8 cellular contexts compared by ENCODE assay signal in the genomic region with DNA sequence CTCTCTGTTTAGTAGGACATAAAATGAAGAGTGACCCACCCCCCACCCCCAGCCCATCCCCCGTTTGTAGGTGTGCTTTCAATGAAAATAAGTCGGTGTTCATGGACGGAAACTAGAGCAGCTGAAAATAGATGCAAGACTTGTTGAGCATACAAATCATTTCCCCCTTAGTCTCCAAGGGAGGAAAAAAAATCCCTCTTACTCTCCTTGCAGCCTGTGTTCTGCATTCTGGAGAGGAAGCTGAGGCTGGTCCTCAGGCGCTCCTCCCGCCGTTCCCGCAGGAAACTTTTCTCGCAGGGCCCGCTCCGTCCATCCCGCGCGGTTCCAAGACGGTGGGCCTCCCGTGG.
DNase-seq lines count a peak whose midpoint lies in the region; ATAC-seq and TF ChIP-seq lines count a peak whose summit lies in the region.

No MANE protein-coding gene starts in this region.

- H3K4me1 ChIP-seq in HUES64 (ENCODE audit: insufficient read depth, low read length), result peaks cover 8% of the 10 kb centered on the region
- H3K4me1 ChIP-seq in endodermal cell (ENCODE audit: control insufficient read depth, insufficient read depth, low read length), result no peaks in the 10 kb centered on the region

- peaks cover 1% of the 10 kb centered on the region for H3K4me1 Mint-ChIP-seq in endodermal cell
- peaks cover 11% of the 10 kb centered on the region for H3K4me1 Mint-ChIP-seq in activated naive CD4-positive, alpha-beta T cell treated with anti-CD3 and anti-CD28 coated beads, Interleukin-2, amount 10 ng/mL, durations not matched to agents 7 days and 5 days

- H3K27ac Mint-ChIP-seq in endodermal cell, result no peak overlapping the region
- H3K27ac Mint-ChIP-seq in activated naive CD4-positive, alpha-beta T cell treated with anti-CD3 and anti-CD28 coated beads, Interleukin-2, amount 10 ng/mL, durations not matched to agents 7 days and 5 days, result no peak overlapping the region

- H3K27me3 Mint-ChIP-seq in endodermal cell (ENCODE audit: insufficient read depth), result peaks cover 61% of the 10 kb centered on the region
- H3K27me3 Mint-ChIP-seq in activated naive CD4-positive, alpha-beta T cell treated with anti-CD3 and anti-CD28 coated beads, Interleukin-2, amount 10 ng/mL, durations not matched to agents 7 days and 5 days, result peaks cover 38% of the 10 kb centered on the region

- no peak for DNase-seq in AG09309 (ENCODE audit: low read depth)
- DNase-seq in endodermal cell, result no peak
- no peak for DNase-seq in MV-4-11 (lab: John Stamatoyannopoulos, UW)
- no peak for DNase-seq in NCI-H345 treated with DMSO at 0.1 percent for 48 hours (lab: John Stamatoyannopoulos, UW; ENCODE audit: unreplicated experiment)
- no peak for DNase-seq in activated naive CD4-positive, alpha-beta T cell treated with anti-CD3 and anti-CD28 coated beads, Interleukin-2, amount 10 ng/mL, durations not matched to agents 7 days and 5 days

- H3K9me2 ChIP-seq in neural cell (ENCODE audit: insufficient read depth, low read length), result no peaks in the 10 kb centered on the region

- CTCF ChIA-PET in activated naive CD4-positive, alpha-beta T cell treated with anti-CD3 and anti-CD28 coated beads, Interleukin-2, amount 10 ng/mL, durations not matched to agents 7 days and 5 days (lab: Charles Lee), result interaction anchor here (0.8 to 1.1 kb wide), 3 partner anchors 10 to 275 kb away, joined by 3 to 5 read pairs (median 3); no protein-coding TSS in a partner anchor

- WGBS in HUES64, result under 1% methylated on average over 12 of the region's 15 CpGs
- WGBS in endodermal cell (ENCODE audit: insufficient coverage in 1 of 2, insufficient read length in 1 of 2), 2 experiments, result 3% methylated on average over 13 of the region's 15 CpGs; no CpG with 5 or more reads in 1 of the 2 experiments

- peak overlapping the region; percentile 63 for H3K4me3 Mint-ChIP-seq in endodermal cell
- no peak overlapping the region for H3K4me3 Mint-ChIP-seq in activated naive CD4-positive, alpha-beta T cell treated with anti-CD3 and anti-CD28 coated beads, Interleukin-2, amount 10 ng/mL, durations not matched to agents 7 days and 5 days

- H3F3A ChIP-seq in neural cell (ENCODE audit: insufficient read depth, low read length, poor library complexity, severe bottlenecking), result no peaks in the 10 kb centered on the region

- ATAC-seq in HG03378 (IDR thresholded peaks at IDR 0.05; ENCODE audit: unreplicated experiment), result no peak

- H3K4me3 ChIP-seq in AG09309 (ENCODE audit: control insufficient read depth, low read depth, low read length) (peak overlapping the region; percentile 63), HUES64 (ENCODE audit: low read length) (peak overlapping the region; percentile 83), endodermal cell (ENCODE audit: low read length) (peak overlapping the region; percentile 83), neural cell (ENCODE audit: low read length) (peak overlapping the region; percentile 77)

- H3K36me3 ChIP-seq in HUES64 (ENCODE audit: insufficient read depth, low read length) (no peaks in the 10 kb centered on the region), endodermal cell (ENCODE audit: control insufficient read depth, insufficient read depth, low read length) (no peaks in the 10 kb centered on the region), neural cell (ENCODE audit: insufficient read depth, low read length) (no peaks in the 10 kb centered on the region)

- no peaks in the 10 kb centered on the region for H3K36me3 Mint-ChIP-seq in endodermal cell (ENCODE audit: low read depth)
- peaks cover 3% of the 10 kb centered on the region for H3K36me3 Mint-ChIP-seq in activated naive CD4-positive, alpha-beta T cell treated with anti-CD3 and anti-CD28 coated beads, Interleukin-2, amount 10 ng/mL, durations not matched to agents 7 days and 5 days

- no peak for TF ChIP-seq RAD21 in neural cell (conservative IDR thresholded peaks at IDR 0.05)

- H2AFZ ChIP-seq in neural cell (ENCODE audit: low read depth, low read length), result peak overlapping the region; percentile 58

- peak overlapping the region; percentile 38 for H3K9ac ChIP-seq in HUES64 (ENCODE audit: low read depth, low read length)
- no peak overlapping the region for H3K9ac ChIP-seq in endodermal cell (ENCODE audit: extremely low read depth, low read length, poor library complexity, severe bottlenecking)
- H3K9ac ChIP-seq in neural cell (ENCODE audit: low read length), result peak overlapping the region; percentile 78

- peaks cover 42% of the 10 kb centered on the region for H3K27me3 ChIP-seq in HUES64 (ENCODE audit: insufficient read depth, low read length)
- peaks cover 71% of the 10 kb centered on the region for H3K27me3 ChIP-seq in endodermal cell (ENCODE audit: control insufficient read depth, insufficient read depth, low read length, poor library complexity, severe bottlenecking)
- no peaks in the 10 kb centered on the region for H3K27me3 ChIP-seq in neural cell (ENCODE audit: insufficient read depth, low read depth, low read length)

- peaks cover 46% of the 10 kb centered on the region for H3K79me2 ChIP-seq in neural cell (replicated peaks; ENCODE audit: insufficient read depth, low read length)

- no peaks in the 10 kb centered on the region for H3K9me3 Mint-ChIP-seq in endodermal cell
- H3K9me3 Mint-ChIP-seq in activated naive CD4-positive, alpha-beta T cell treated with anti-CD3 and anti-CD28 coated beads, Interleukin-2, amount 10 ng/mL, durations not matched to agents 7 days and 5 days, result no peaks in the 10 kb centered on the region

- no peak for TF ChIP-seq EP300 in neural cell (conservative IDR thresholded peaks at IDR 0.05; ENCODE audit: poor library complexity, severe bottlenecking)

- TF ChIP-seq CTCF in AG09309 (IDR thresholded peaks at IDR 0.05; ENCODE audit: control insufficient read depth, insufficient read depth, low read depth, low read length, missing control alignments), result no peak
- TF ChIP-seq CTCF in endodermal cell (conservative IDR thresholded peaks at IDR 0.05), result no peak
- TF ChIP-seq CTCF in neural cell (IDR thresholded peaks at IDR 0.05; ENCODE audit: poor library complexity, severe bottlenecking), result no peak

- H3K27ac ChIP-seq in HUES64 (ENCODE audit: low read depth, low read length) (no peak overlapping the region), endodermal cell (ENCODE audit: low read depth, low read length) (no peak overlapping the region), neural cell (ENCODE audit: low read length) (peak overlapping the region; percentile 83)

- no peaks in the 10 kb centered on the region for H4K20me1 ChIP-seq in neural cell (ENCODE audit: insufficient read depth)

- H3K4me2 ChIP-seq in neural cell (ENCODE audit: low read length), result peak overlapping the region; percentile 49

- H3K9me3 ChIP-seq in HUES64 (ENCODE audit: insufficient read depth, low read depth, low read length) (no peaks in the 10 kb centered on the region), endodermal cell (ENCODE audit: control insufficient read depth, low read length) (no peaks in the 10 kb centered on the region), neural cell (ENCODE audit: low read length) (no peaks in the 10 kb centered on the region)

TF ChIP-seq in neural cell, 6 proteins besides CTCF, POLR2A, EP300 and RAD21:
- TF ChIP-seq EZH2 (IDR thresholded peaks at IDR 0.05; ENCODE audit: borderline replicate concordance, insufficient read depth, low read length, poor library complexity, severe bottlenecking) (no peak), POLR2AphosphoS5 (IDR thresholded peaks at IDR 0.05) (no peak), TAF1 (IDR thresholded peaks at IDR 0.05; ENCODE audit: low read depth) (no peak), SMC3 (conservative IDR thresholded peaks at IDR 0.05; ENCODE audit: poor library complexity) (no peak), MXI1 (conservative IDR thresholded peaks at IDR 0.05; ENCODE audit: poor library complexity, severe bottlenecking) (no peak)
- TF ChIP-seq, protein P1, sequence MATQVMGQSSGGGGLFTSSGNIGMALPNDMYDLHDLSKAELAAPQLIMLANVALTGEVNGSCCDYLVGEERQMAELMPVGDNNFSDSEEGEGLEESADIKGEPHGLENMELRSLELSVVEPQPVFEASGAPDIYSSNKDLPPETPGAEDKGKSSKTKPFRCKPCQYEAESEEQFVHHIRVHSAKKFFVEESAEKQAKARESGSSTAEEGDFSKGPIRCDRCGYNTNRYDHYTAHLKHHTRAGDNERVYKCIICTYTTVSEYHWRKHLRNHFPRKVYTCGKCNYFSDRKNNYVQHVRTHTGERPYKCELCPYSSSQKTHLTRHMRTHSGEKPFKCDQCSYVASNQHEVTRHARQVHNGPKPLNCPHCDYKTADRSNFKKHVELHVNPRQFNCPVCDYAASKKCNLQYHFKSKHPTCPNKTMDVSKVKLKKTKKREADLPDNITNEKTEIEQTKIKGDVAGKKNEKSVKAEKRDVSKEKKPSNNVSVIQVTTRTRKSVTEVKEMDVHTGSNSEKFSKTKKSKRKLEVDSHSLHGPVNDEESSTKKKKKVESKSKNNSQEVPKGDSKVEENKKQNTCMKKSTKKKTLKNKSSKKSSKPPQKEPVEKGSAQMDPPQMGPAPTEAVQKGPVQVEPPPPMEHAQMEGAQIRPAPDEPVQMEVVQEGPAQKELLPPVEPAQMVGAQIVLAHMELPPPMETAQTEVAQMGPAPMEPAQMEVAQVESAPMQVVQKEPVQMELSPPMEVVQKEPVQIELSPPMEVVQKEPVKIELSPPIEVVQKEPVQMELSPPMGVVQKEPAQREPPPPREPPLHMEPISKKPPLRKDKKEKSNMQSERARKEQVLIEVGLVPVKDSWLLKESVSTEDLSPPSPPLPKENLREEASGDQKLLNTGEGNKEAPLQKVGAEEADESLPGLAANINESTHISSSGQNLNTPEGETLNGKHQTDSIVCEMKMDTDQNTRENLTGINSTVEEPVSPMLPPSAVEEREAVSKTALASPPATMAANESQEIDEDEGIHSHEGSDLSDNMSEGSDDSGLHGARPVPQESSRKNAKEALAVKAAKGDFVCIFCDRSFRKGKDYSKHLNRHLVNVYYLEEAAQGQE (IDR thresholded peaks at IDR 0.05; ENCODE audit: borderline replicate concordance), result no peak
